Comparison of ENCODE assay signal across 8 cellular contexts in the genomic region with DNA sequence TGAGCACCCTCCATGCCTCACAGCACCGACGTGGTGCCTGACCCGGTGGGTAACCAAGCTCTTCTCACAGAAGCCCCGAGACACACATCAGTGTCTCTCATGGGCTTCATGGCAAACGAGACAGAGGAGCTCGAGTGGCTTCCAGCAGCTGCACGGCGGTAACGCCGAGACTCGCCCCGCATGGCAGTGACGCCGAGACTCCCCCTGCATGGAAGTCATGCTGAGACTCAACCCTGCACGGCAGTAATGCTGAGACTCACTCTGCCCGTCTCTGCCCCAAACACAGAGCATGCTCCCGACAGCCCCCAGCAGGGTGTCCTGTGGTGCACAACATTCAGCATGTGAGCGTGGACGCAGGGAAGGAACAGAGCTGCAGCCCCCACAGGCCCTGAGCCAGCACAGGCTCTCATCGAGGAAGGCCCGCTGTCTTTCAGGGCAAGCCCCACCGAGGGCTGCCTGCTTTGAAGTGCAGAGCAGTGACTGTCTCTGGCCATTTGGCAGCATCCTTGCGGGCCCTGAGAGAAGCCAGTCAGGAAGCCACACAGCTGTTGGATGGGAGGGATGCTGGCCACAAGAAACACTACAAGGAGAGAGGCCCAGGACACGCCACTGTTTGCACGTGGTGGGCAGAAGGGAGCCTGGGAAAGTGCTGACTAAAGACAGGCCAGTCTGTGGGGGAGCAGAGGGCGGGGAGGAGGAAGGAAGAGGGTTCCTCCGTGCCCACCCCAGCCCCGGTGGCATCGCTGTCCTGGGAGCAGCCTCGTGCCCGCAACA. TPM values are rescaled to one million over a fixed set of nuclear protein-coding genes. Genes with fewer than 3 reads are reported as not detected.
A peak's percentile ranks its signal among the peaks of the same experiment; 100 is the strongest.
DNase-seq lines count a peak whose midpoint lies in the region; ATAC-seq, FAIRE-seq and TF ChIP-seq lines count a peak whose summit lies in the region.

No MANE protein-coding gene starts in this region.

- peaks cover 68% of the 10 kb centered on the region for H3K36me3 ChIP-seq in RWPE2 (ENCODE audit: low read depth)
- H3K36me3 ChIP-seq in sigmoid colon, result no peaks in the 10 kb centered on the region
- H3K36me3 ChIP-seq in PC-9 (ENCODE audit: low read depth), result 0 out of 2 replicates have a peak, but pooled peaks cover 3% of the 10 kb centered on the region

- H3K9me3 ChIP-seq in RWPE2 (ENCODE audit: severe bottlenecking) (peaks cover 2% of the 10 kb centered on the region), sigmoid colon (no peaks in the 10 kb centered on the region), PC-9 (ENCODE audit: insufficient read depth, low read depth) (0 out of 2 replicates have a peak, but pooled peaks cover 3% of the 10 kb centered on the region)

- WGBS in sigmoid colon, 2 donors, result 44 to 50% methylated on average over 31 of the region's 31 CpGs

- peak overlapping the region; percentile 46 for H3K27ac ChIP-seq in RWPE2 (ENCODE audit: poor library complexity, severe bottlenecking)
- peak overlapping the region in 3 of 4 donors; percentile 12 to 58 (median 38) for H3K27ac ChIP-seq in sigmoid colon
- no peak overlapping the region for H3K27ac ChIP-seq in PC-9

- intact Hi-C loops in sigmoid colon (cut with DNase I), result no loop called here
- intact Hi-C loops in PC-9 (cut with micrococcal nuclease; ENCODE audit: unreplicated experiment), result no loop called here

- TF ChIP-seq CTCF in RWPE2 (IDR thresholded peaks at IDR 0.05; ENCODE audit: poor library complexity, severe bottlenecking), result no peak
- no peak for TF ChIP-seq CTCF in sigmoid colon (IDR thresholded peaks at IDR 0.05)
- no peak for TF ChIP-seq CTCF in PC-9 (conservative IDR thresholded peaks at IDR 0.05)

- H3K27me3 ChIP-seq in RWPE2 (ENCODE audit: insufficient read depth, poor library complexity, severe bottlenecking), result no peaks in the 10 kb centered on the region
- H3K27me3 ChIP-seq in sigmoid colon, result no peaks in the 10 kb centered on the region
- H3K27me3 ChIP-seq in PC-9 (ENCODE audit: insufficient read depth, low read depth), result no peaks in the 10 kb centered on the region

- H2AFZ ChIP-seq in PC-9, result no peak overlapping the region

- H3K4me1 ChIP-seq in RWPE2 (ENCODE audit: insufficient read depth, poor library complexity, severe bottlenecking), result peaks cover 36% of the 10 kb centered on the region
- peaks cover 0 to 46% (median 45%) of the 10 kb centered on the region in 4 donors for H3K4me1 ChIP-seq in sigmoid colon
- peaks cover 11% of the 10 kb centered on the region for H3K4me1 ChIP-seq in PC-9 (replicated peaks; ENCODE audit: insufficient read depth)

- POLR2A ChIA-PET in PC-9 (lab: Charles Lee; ENCODE audit: unreplicated experiment), result interaction anchor here (0.6 kb wide), 1 partner anchor 14 kb away, joined by 4 read pairs; no protein-coding TSS in a partner anchor

- CTCF ChIA-PET in PC-9 (lab: Charles Lee), result no interaction called here

- H3K9me2 ChIP-seq in PC-9 (ENCODE audit: insufficient read depth), result no peaks in the 10 kb centered on the region

- H3K79me2 ChIP-seq in PC-9 (ENCODE audit: low read depth), result no peaks in the 10 kb centered on the region

- H3K4me3 ChIP-seq in RWPE2 (ENCODE audit: severe bottlenecking), result no peak overlapping the region
- H3K4me3 ChIP-seq in sigmoid colon, result no peak overlapping the region
- no peak overlapping the region for H3K4me3 ChIP-seq in PC-9

- ATAC-seq in RWPE2 (ENCODE audit: low read depth) (no peak), GM18868 (IDR thresholded peaks at IDR 0.05; ENCODE audit: unreplicated experiment) (no peak)

- no peak for TF ChIP-seq EP300 in sigmoid colon (IDR thresholded peaks at IDR 0.05)

- no peaks in the 10 kb centered on the region for H4K20me1 ChIP-seq in PC-9 (ENCODE audit: insufficient read depth)

- DNase-seq in EH (ENCODE audit: low read depth), result peak; percentile 72
- peak; percentile 51 for DNase-seq in RWPE2 (ENCODE audit: low spot score)
- peak; percentile 45 for DNase-seq in foreskin melanocyte
- DNase-seq in sigmoid colon, result no peak
- DNase-seq in PC-9, result no peak
- no peak for DNase-seq in urothelium cell line (ENCODE audit: low spot score)
- DNase-seq in middle frontal gyrus (ENCODE audit: extremely low spot score, low spot score), result no peak

- no peak for FAIRE-seq in urothelium cell line (lab: Jason Lieb, UNC)

- no peak overlapping the region for H3K4me2 ChIP-seq in PC-9

- no TSS peak for BruUV-seq in PC-9 (replicated peaks; lab: Mats Ljungman, UMichigan)

- no peak for TF ChIP-seq POLR2A in sigmoid colon (IDR thresholded peaks at IDR 0.05)

- H3F3A ChIP-seq in PC-9 (ENCODE audit: insufficient read depth, low read depth), result peaks cover 17% of the 10 kb centered on the region

RNA-seq across cellular contexts. Expression of a gene that starts 9.5 kb away (rescaled TPM):
- 100 to 1,000 TPM in 1 of 4 donors, 10 to 100 TPM in 3; 34.4 to 105 (median 70.4) TPM for total RNA-seq in sigmoid colon
- polyA plus RNA-seq in sigmoid colon, result 100 to 1,000 TPM in 1 of 3 donors, 10 to 100 TPM in 2; 27.0 to 101 (median 28.2) TPM
- total RNA-seq in PC-9 (2021), result 92.9 and 93.8 TPM in 2 replicates

Comparison
In these comparisons a context has a peak if more than half of its experiments do, and no peak if none do; other contexts are left out.
1. DNase-seq: peak in EH (single experiment), RWPE2 (single experiment) and foreskin melanocyte (single experiment); none in sigmoid colon (single experiment), PC-9 (0 of 2), urothelium cell line (single experiment) and middle frontal gyrus (single experiment).